1 cellular context compared by ENCODE assay signal in genomic region chr9:128702949-128703615, GRCh38.
A peak's percentile ranks its signal among the peaks of the same experiment; 100 is the strongest.
TF ChIP-seq lines count a peak whose summit lies in the region.

No MANE protein-coding gene starts in this region.

TF ChIP-seq in HepG2, 621 proteins besides CTCF, POLR2A, EP300 and RAD21 (continues in another document):
- TF ChIP-seq SRY (CRISPR knock-in tag; IDR thresholded peaks at IDR 0.05) (0 out of 2 replicates have a peak, but pooled peaks have one; percentile 22), ZMAT3 (CRISPR knock-in tag; conservative IDR thresholded peaks at IDR 0.05) (peak; percentile 4; the same call in 1 of the 2 replicates), MAX (IDR thresholded peaks at IDR 0.05) (peak; percentile 43; the same call in 1 of the 2 replicates), SKIL (CRISPR knock-in tag; IDR thresholded peaks at IDR 0.05; ENCODE audit: borderline replicate concordance) (no peak), THAP9 (CRISPR knock-in tag; IDR thresholded peaks at IDR 0.05; ENCODE audit: borderline replicate concordance) (0 out of 2 replicates have a peak, but pooled peaks have one; percentile 14), ZFP36 (IDR thresholded peaks at IDR 0.05; ENCODE audit: borderline replicate concordance, low read depth, low read length, partially characterized antibody) (no peak), CCDC6 (CRISPR knock-in tag; IDR thresholded peaks at IDR 0.05) (peak; percentile 11; the same call in 1 of the 2 replicates), MAZ (IDR thresholded peaks at IDR 0.05; ENCODE audit: borderline replicate concordance, low read depth, low read length) (no peak), MAZ (CRISPR knock-in tag; IDR thresholded peaks at IDR 0.05; ENCODE audit: low read depth) (peak; percentile 57; the same call in 1 of the 2 replicates), ZNF687 (CRISPR knock-in tag; IDR thresholded peaks at IDR 0.05) (peak; percentile 71), ZNF577 (CRISPR knock-in tag; IDR thresholded peaks at IDR 0.05; ENCODE audit: borderline replicate concordance, low read depth) (no peak), ZNF772 (CRISPR knock-in tag; IDR thresholded peaks at IDR 0.05) (peak; percentile 61; the same call in 1 of the 2 replicates), HINFP (CRISPR knock-in tag; IDR thresholded peaks at IDR 0.05; ENCODE audit: low read depth) (peak; percentile 99), PATZ1 (CRISPR knock-in tag; IDR thresholded peaks at IDR 0.05) (peak; percentile 77; the same call in 1 of the 2 replicates), TAF15 (IDR thresholded peaks at IDR 0.05; ENCODE audit: low read depth, low read length, poor library complexity, severe bottlenecking) (peak; percentile 56), HNRNPK (IDR thresholded peaks at IDR 0.05; ENCODE audit: low read depth, low read length, poor library complexity, severe bottlenecking) (peak; percentile 10), TCF7 (IDR thresholded peaks at IDR 0.05; ENCODE audit: low read depth) (no peak), ZNF879 (CRISPR knock-in tag; IDR thresholded peaks at IDR 0.05) (peak; percentile 63; the same call in 1 of the 2 replicates), ZNF143 (CRISPR knock-in tag; IDR thresholded peaks at IDR 0.05) (no peak), SIX4 (CRISPR knock-in tag; IDR thresholded peaks at IDR 0.05) (no peak), THYN1 (CRISPR knock-in tag; IDR thresholded peaks at IDR 0.05; ENCODE audit: borderline replicate concordance, low read depth) (no peak), ZNF850 (CRISPR knock-in tag; conservative IDR thresholded peaks at IDR 0.05) (peak; percentile 72; the same call in 1 of the 2 replicates), MYPOP (CRISPR knock-in tag; IDR thresholded peaks at IDR 0.05) (peak; percentile 6), ZBTB20 (CRISPR knock-in tag; IDR thresholded peaks at IDR 0.05; ENCODE audit: borderline replicate concordance, low read depth) (no peak), NRL (CRISPR knock-in tag; IDR thresholded peaks at IDR 0.05; ENCODE audit: borderline replicate concordance) (peak; percentile 16), MBNL3 (CRISPR knock-in tag; conservative IDR thresholded peaks at IDR 0.05) (no peak), ZFP82 (CRISPR knock-in tag; IDR thresholded peaks at IDR 0.05; ENCODE audit: borderline replicate concordance) (peak; percentile 25; the same call in 1 of the 2 replicates), ZNF747 (CRISPR knock-in tag; IDR thresholded peaks at IDR 0.05; ENCODE audit: borderline replicate concordance) (peak; percentile 27; the same call in 1 of the 2 replicates), PHF20 (CRISPR knock-in tag; IDR thresholded peaks at IDR 0.05) (0 out of 2 replicates have a peak, but pooled peaks have one; percentile 25), ZNF547 (CRISPR knock-in tag; IDR thresholded peaks at IDR 0.05) (0 out of 2 replicates have a peak, but pooled peaks have one; percentile 20), ZNF264 (CRISPR knock-in tag; IDR thresholded peaks at IDR 0.05) (no peak), ZNF350 (CRISPR knock-in tag; IDR thresholded peaks at IDR 0.05; ENCODE audit: borderline replicate concordance, low read depth) (no peak), ZNF446 (CRISPR knock-in tag; IDR thresholded peaks at IDR 0.05) (0 out of 2 replicates have a peak, but pooled peaks have one; percentile 56), DMTF1 (CRISPR knock-in tag; IDR thresholded peaks at IDR 0.05) (no peak), ZNF234 (CRISPR knock-in tag; conservative IDR thresholded peaks at IDR 0.05) (0 out of 2 replicates have a peak, but pooled peaks have one; percentile 13), ZFYVE20 (CRISPR knock-in tag; IDR thresholded peaks at IDR 0.05; ENCODE audit: borderline replicate concordance, low read depth) (no peak), ZNF274 (CRISPR knock-in tag; IDR thresholded peaks at IDR 0.05) (peak; percentile 73; the same call in 1 of the 2 replicates), NPAS2 (CRISPR knock-in tag; IDR thresholded peaks at IDR 0.05; ENCODE audit: borderline replicate concordance) (no peak), ZNF136 (CRISPR knock-in tag; IDR thresholded peaks at IDR 0.05; ENCODE audit: low read depth) (0 out of 2 replicates have a peak, but pooled peaks have one; percentile 61), GLI4 (CRISPR knock-in tag; IDR thresholded peaks at IDR 0.05; ENCODE audit: borderline replicate concordance) (peak; percentile 79; the same call in 1 of the 2 replicates), NFATC3 (CRISPR knock-in tag; IDR thresholded peaks at IDR 0.05) (0 out of 2 replicates have a peak, but pooled peaks have one; percentile 30), YY1 (IDR thresholded peaks at IDR 0.05; ENCODE audit: insufficient read depth, insufficient replicate concordance, low read depth, low read length) (peak; percentile 9), AHR (CRISPR knock-in tag; IDR thresholded peaks at IDR 0.05) (peak; percentile 18; the same call in 1 of the 2 replicates), ARID3A (IDR thresholded peaks at IDR 0.05; ENCODE audit: low read depth, low read length) (no peak), ZNF598 (CRISPR knock-in tag; IDR thresholded peaks at IDR 0.05; ENCODE audit: borderline replicate concordance) (0 out of 2 replicates have a peak, but pooled peaks have one; percentile 27)
